In genomic region chr15:89450076-89451006, GRCh38 we compare ENCODE assay signal across 1 cellular context.
TF ChIP-seq lines count a peak whose summit lies in the region.

No MANE protein-coding gene starts in this region.

TF ChIP-seq in GM23338, 12 proteins besides CTCF, POLR2A, EP300 and RAD21:
- TF ChIP-seq ZNF114 (CRISPR knock-in tag; IDR thresholded peaks at IDR 0.05): no peak
- TF ChIP-seq ZNF462 (CRISPR knock-in tag; IDR thresholded peaks at IDR 0.05): no peak
- TF ChIP-seq EZH2phosphoT487 (IDR thresholded peaks at IDR 0.05; ENCODE audit: unreplicated experiment): no peak
- TF ChIP-seq JUNB (IDR thresholded peaks at IDR 0.05; ENCODE audit: unreplicated experiment): no peak
- no peak for TF ChIP-seq EZH2 (IDR thresholded peaks at IDR 0.05; ENCODE audit: low read depth, unreplicated experiment)
